In genomic region chr5:78588517-78588916, GRCh38 we compare ENCODE assay signal across 15 cellular contexts.
DNase-seq lines count a peak whose midpoint lies in the region; ATAC-seq and TF ChIP-seq lines count a peak whose summit lies in the region.
"Had no signal": no experiment of that assay in that cellular context is flagged by ENCODE, and none has a peak within 500 bp of the region (broad histone marks: within the 10 kb centered on the region; RNA-seq: fewer than 3 reads in every experiment).

No MANE protein-coding gene starts in this region.

- H3K4me1 ChIP-seq in Caco-2 (peaks cover 12% of the 10 kb centered on the region; the same call in 1 of the 2 replicates), IMR-90 (ENCODE audit: control insufficient read depth, insufficient read depth, low read length) (peaks cover 33% of the 10 kb centered on the region), osteoblast (ENCODE audit: insufficient read depth, low read length) (peaks cover 54% of the 10 kb centered on the region), thyroid gland (peaks cover 0 to 10% of the 10 kb centered on the region in 2 donors)

- H3K9ac ChIP-seq in IMR-90 (ENCODE audit: low read depth, low read length): no peak overlapping the region

- peaks cover 44% of the 10 kb centered on the region for H3K36me3 Mint-ChIP-seq in Caco-2 (ENCODE audit: insufficient read depth, unreplicated experiment)

- dilution Hi-C loops in IMR-90 (cut with HindIII; ENCODE audit: low sequenced_read_pairs, unreplicated experiment): no loop called here

- H3K9me1 ChIP-seq in IMR-90 (ENCODE audit: insufficient read depth, low read length): peaks cover 36% of the 10 kb centered on the region

- H3K4me2 ChIP-seq in IMR-90 (ENCODE audit: low read depth, low read length) (no peak overlapping the region), osteoblast (ENCODE audit: insufficient read depth, low read length) (no peak overlapping the region)

- peak overlapping the region; percentile 53; the same call in 1 of the 2 replicates for H3K4ac ChIP-seq in IMR-90 (ENCODE audit: low read depth, low read length)

- intact Hi-C loops in Caco-2 (cut with micrococcal nuclease; ENCODE audit: unreplicated experiment): loop anchor here (1.0 kb wide), 1 partner anchor 17 kb away; no protein-coding TSS in a partner anchor
- intact Hi-C loops in IMR-90 (cut with micrococcal nuclease): no loop called here
- intact Hi-C loops in thyroid gland (cut with DNase I): no loop called here

- no peaks in the 10 kb centered on the region for H3K9me3 Mint-ChIP-seq in Caco-2 (ENCODE audit: unreplicated experiment)

- H3K9me3 ChIP-seq in Caco-2: peaks cover 8% of the 10 kb centered on the region; the same call in 1 of the 2 replicates
- H3K9me3 ChIP-seq in IMR-90 (ENCODE audit: control insufficient read depth, insufficient read depth, low read length): no peaks in the 10 kb centered on the region
- H3K9me3 ChIP-seq in osteoblast (ENCODE audit: low read depth, low read length): no peaks in the 10 kb centered on the region
- H3K9me3 ChIP-seq in thyroid gland: no peaks in the 10 kb centered on the region

- peak overlapping the region; percentile 66 for H2BK120ac ChIP-seq in IMR-90 (ENCODE audit: low read depth, low read length)

- no peak overlapping the region for H3K27ac ChIP-seq in IMR-90 (ENCODE audit: insufficient read depth, low read length)
- H3K27ac ChIP-seq in caudate nucleus (ENCODE audit: low read depth, low read length): peak overlapping the region; percentile 9
- peak overlapping the region; percentile 91 for H3K27ac ChIP-seq in osteoblast (ENCODE audit: low read depth, low read length)
- no peak overlapping the region for H3K27ac ChIP-seq in thyroid gland

- H2AFZ ChIP-seq in IMR-90 (replicated peaks; ENCODE audit: low read length, poor library complexity) (no peak overlapping the region), osteoblast (ENCODE audit: low read length) (no peak overlapping the region)

- H4K8ac ChIP-seq in IMR-90 (ENCODE audit: low read depth in 2 of 2, low read length in 2 of 2): peak overlapping the region in 1 of 2 experiments; percentile 21; a peak in 1 of 4 replicates

- CTCF ChIA-PET in Caco-2 (lab: Charles Lee): interaction anchor here (1.2 kb wide), 1 partner anchor 13 kb away, joined by 6 read pairs; no protein-coding TSS in a partner anchor
- CTCF ChIA-PET in IMR-90 (lab: Yijun Ruan, JAX): no interaction called here

- no peaks in the 10 kb centered on the region for H3K36me3 ChIP-seq in Caco-2 (ENCODE audit: control insufficient read depth, insufficient read depth, low read length)
- peaks cover 7% of the 10 kb centered on the region for H3K36me3 ChIP-seq in IMR-90 (ENCODE audit: control insufficient read depth, insufficient read depth, low read length)
- no peaks in the 10 kb centered on the region for H3K36me3 ChIP-seq in osteoblast (ENCODE audit: insufficient read depth, low read length)
- H3K36me3 ChIP-seq in thyroid gland: no peaks in the 10 kb centered on the region

- peak overlapping the region; percentile 38 for H3K27ac Mint-ChIP-seq in Caco-2 (ENCODE audit: unreplicated experiment)
- H3K27ac Mint-ChIP-seq: B cell; CD4-positive, alpha-beta T cell had no signal

- in situ Hi-C loops in IMR-90 (cut with MboI; ENCODE audit: low sequenced_read_pairs): no loop called here

- DNase-seq in Caco-2: no peak
- DNase-seq in IMR-90: no peak
- DNase-seq in caudate nucleus (lab: John Stamatoyannopoulos, UW): no peak
- no peak for DNase-seq in osteoblast (ENCODE audit: insufficient read length, low spot score, missing footprints)
- no peak for DNase-seq in thyroid gland
- no peak for DNase-seq in NCI-H82 treated with DMSO at 0.1 percent for 48 hours (lab: John Stamatoyannopoulos, UW; ENCODE audit: unreplicated experiment)
- no peak for DNase-seq in HPDE6-E6E7 (ENCODE audit: extremely low spot score)
- DNase-seq: CD4-positive, alpha-beta T cell; DND-41; GDM1; GOT3; NCI-H2107 had no signal

- H3K27me3 Mint-ChIP-seq in Caco-2 (ENCODE audit: insufficient read depth, unreplicated experiment): no peaks in the 10 kb centered on the region
- H3K27me3 Mint-ChIP-seq: B cell had no signal

- H3K27me3 ChIP-seq in Caco-2 (replicated peaks; ENCODE audit: control insufficient read depth, insufficient read depth, low read length) (no peaks in the 10 kb centered on the region), IMR-90 (ENCODE audit: control insufficient read depth, insufficient read depth, low read length) (no peaks in the 10 kb centered on the region), osteoblast (ENCODE audit: insufficient read depth, low read length) (no peaks in the 10 kb centered on the region), thyroid gland (no peaks in the 10 kb centered on the region)

- no peak overlapping the region for H3K4me3 ChIP-seq in Caco-2 (ENCODE audit: low read depth, low read length)
- H3K4me3 ChIP-seq in IMR-90 (ENCODE audit: insufficient read depth, low read depth, low read length): no peak overlapping the region
- H3K4me3 ChIP-seq in osteoblast (ENCODE audit: insufficient read depth, low read length): no peak overlapping the region
- H3K4me3 ChIP-seq in thyroid gland (replicated peaks in 1 of 3): no peak overlapping the region

- no peak overlapping the region for H2AK9ac ChIP-seq in IMR-90 (replicated peaks; ENCODE audit: low read depth, low read length, poor library complexity)

- H2AK5ac ChIP-seq in IMR-90 (ENCODE audit: low read depth, low read length): peak overlapping the region; percentile 32; the same call in 1 of the 2 replicates

- peak overlapping the region; percentile 24; the same call in 1 of the 2 replicates for H3K14ac ChIP-seq in IMR-90 (replicated peaks; ENCODE audit: low read depth, low read length)

- H3K79me2 ChIP-seq in osteoblast (ENCODE audit: insufficient read depth, low read length): peaks cover 35% of the 10 kb centered on the region

- POLR2A ChIA-PET in Caco-2 (lab: Charles Lee) (interaction anchor here (0.6 kb wide), 1 partner anchor 21 kb away, joined by 3 read pairs; no protein-coding TSS in a partner anchor), IMR-90 (lab: Charles Lee; ENCODE audit: unreplicated experiment) (no interaction called here)

- ATAC-seq in IMR-90 (ENCODE audit: low read depth): no peak
- ATAC-seq in HG03159 (IDR thresholded peaks at IDR 0.05; ENCODE audit: unreplicated experiment): no peak
- ATAC-seq: Panc1 had no signal

- no peak for TF ChIP-seq RAD21 in IMR-90 (IDR thresholded peaks at IDR 0.05; ENCODE audit: low read length)

- peak overlapping the region; percentile 73 for H3K18ac ChIP-seq in IMR-90 (ENCODE audit: low read depth, low read length)

- no peak overlapping the region for H4K91ac ChIP-seq in IMR-90 (ENCODE audit: insufficient read depth, low read depth, low read length)

- H3K56ac ChIP-seq in IMR-90 (ENCODE audit: extremely low read depth, insufficient read depth, low read length): no peak overlapping the region

- peaks cover 38 to 59% of the 10 kb centered on the region in 2 experiments for H3K79me1 ChIP-seq in IMR-90 (ENCODE audit: low read depth in 1 of 2, low read length in 2 of 2)

- peak overlapping the region; percentile 55; the same call in 1 of the 2 replicates for H2BK20ac ChIP-seq in IMR-90 (ENCODE audit: low read depth, low read length)

- no peak overlapping the region; the same call in 2 of the 3 replicates for H2BK15ac ChIP-seq in IMR-90 (ENCODE audit: low read depth, low read length)

- H3K4me3 Mint-ChIP-seq in Caco-2 (ENCODE audit: unreplicated experiment): no peak overlapping the region
- H3K4me3 Mint-ChIP-seq: B cell; CD4-positive, alpha-beta T cell had no signal

- peaks cover 34% of the 10 kb centered on the region for H3K4me1 Mint-ChIP-seq in Caco-2 (ENCODE audit: low read depth, unreplicated experiment)

- TF ChIP-seq POLR2A in IMR-90 (IDR thresholded peaks at IDR 0.05; ENCODE audit: low read depth, low read length): no peak
- no peak for TF ChIP-seq POLR2A in thyroid gland (IDR thresholded peaks at IDR 0.05)

- H2BK5ac ChIP-seq in IMR-90 (ENCODE audit: low read depth, low read length, poor library complexity, severe bottlenecking): peak overlapping the region; percentile 16

- H3K23ac ChIP-seq in IMR-90 (ENCODE audit: low read depth, low read length): no peak overlapping the region

- BruUV-seq in Caco-2 (replicated peaks; lab: Mats Ljungman, UMichigan) (no TSS peak), IMR-90 (replicated peaks; lab: Mats Ljungman, UMichigan) (no TSS peak)

- TF ChIP-seq CTCF in Caco-2 (IDR thresholded peaks at IDR 0.05; ENCODE audit: insufficient read depth in 1 of 2, low read depth in 1 of 2, low read length in 1 of 2, severe bottlenecking in 1 of 2, unreplicated experiment in 1 of 2): no peak
- TF ChIP-seq CTCF in IMR-90 (conservative IDR thresholded peaks at IDR 0.05; ENCODE audit: low read depth, low read length): no peak
- TF ChIP-seq CTCF in osteoblast (IDR thresholded peaks at IDR 0.05; ENCODE audit: extremely low read depth, low read depth, low read length): no peak
- no peak for TF ChIP-seq CTCF in thyroid gland (IDR thresholded peaks at IDR 0.05)

- peaks cover 7% of the 10 kb centered on the region for H4K20me1 ChIP-seq in IMR-90 (ENCODE audit: insufficient read depth, low read length)
- no peaks in the 10 kb centered on the region for H4K20me1 ChIP-seq in osteoblast (ENCODE audit: insufficient read depth, low read length)

- no peak overlapping the region for H4K5ac ChIP-seq in IMR-90 (ENCODE audit: low read depth, low read length)

TF ChIP-seq in IMR-90, 13 proteins besides CTCF, POLR2A, EP300 and RAD21 (continues in another document):
- TF ChIP-seq MAFK (IDR thresholded peaks at IDR 0.05; ENCODE audit: low read depth, low read length): no peak
- no peak for TF ChIP-seq MAZ (IDR thresholded peaks at IDR 0.05; ENCODE audit: borderline replicate concordance, low read depth, low read length)
- TF ChIP-seq ELK1 (IDR thresholded peaks at IDR 0.05; ENCODE audit: borderline replicate concordance, low read depth, low read length): no peak
- TF ChIP-seq RCOR1 (IDR thresholded peaks at IDR 0.05; ENCODE audit: insufficient replicate concordance, low read length): no peak
- TF ChIP-seq BHLHE40 (IDR thresholded peaks at IDR 0.05; ENCODE audit: low read depth, low read length): no peak

Comparison
In these comparisons a context has a peak if more than half of its experiments do, and no peak if none do; other contexts are left out.
1. H3K27ac ChIP-seq: peak in caudate nucleus (single experiment) and osteoblast (single experiment); none in IMR-90 (single experiment) and thyroid gland (0 of 3).